In genomic region chr16:30942421-30942796, GRCh38 we compare ENCODE assay signal across 11 cellular contexts. TPM values are rescaled to one million over a fixed set of nuclear protein-coding genes. Genes with fewer than 3 reads are reported as not detected.
DNase-seq lines count a peak whose midpoint lies in the region; ATAC-seq, FAIRE-seq and TF ChIP-seq lines count a peak whose summit lies in the region.
"Had no signal": no experiment of that assay in that cellular context is flagged by ENCODE, and none has a peak within 500 bp of the region (broad histone marks: within the 10 kb centered on the region; RNA-seq: fewer than 3 reads in every experiment).

No MANE protein-coding gene starts in this region.

- H3K9me2 ChIP-seq in OCI-LY7 (ENCODE audit: insufficient read depth, low read length) = no peaks in the 10 kb centered on the region

- no peak overlapping the region for H3K4me3 ChIP-seq in OCI-LY7 (ENCODE audit: low read depth, low read length, poor library complexity, severe bottlenecking)
- 0 out of 8 replicates have a peak overlapping the region, but pooled peaks of 2 of the 4 experiments have one; percentile 1 to 10 for H3K4me3 ChIP-seq in H1 (ENCODE audit: extremely low read depth in 1 of 4, insufficient read depth in 2 of 4, low read depth in 3 of 4, low read length in 4 of 4)
- peak overlapping the region; percentile 40 for H3K4me3 ChIP-seq in rectal smooth muscle tissue (ENCODE audit: low read length)

- DNase-seq in activated CD4-positive, alpha-beta T cell treated with anti-CD3 and anti-CD28 coated beads for 36 hours = no peak
- no peak for DNase-seq in activated CD4-positive, alpha-beta T cell treated with anti-CD3 and anti-CD28 coated beads, Interleukin-2, amount 10 ng/mL, durations not matched to agents 7 days and 5 days
- no peak for DNase-seq in OCI-LY7 (ENCODE audit: low spot score)
- no peak for DNase-seq in H1 (ENCODE audit: low read depth in 1 of 2, low spot score in 2 of 2)
- DNase-seq in progenitor cell of endocrine pancreas (ENCODE audit: low spot score, unreplicated experiment) = no peak
- no peak for DNase-seq in hypothalamus (lab: John Stamatoyannopoulos, UW)
- DNase-seq: NCI-H1048 had no signal

- peak; percentile 66 for ATAC-seq in activated CD4-positive, alpha-beta T cell treated with anti-CD3 and anti-CD28 coated beads for 36 hours
- ATAC-seq in HG03439 (IDR thresholded peaks at IDR 0.05; ENCODE audit: unreplicated experiment) = no peak

- no peak overlapping the region for H3K18ac ChIP-seq in H1 (ENCODE audit: extremely low read depth, low read length)

- H3K79me1 ChIP-seq in H1 (ENCODE audit: low read depth, low read length) = peaks cover 2% of the 10 kb centered on the region; the same call in 1 of the 2 replicates

- H3K9me3 ChIP-seq in OCI-LY7 (ENCODE audit: low read length) (no peaks in the 10 kb centered on the region), H1 (ENCODE audit: insufficient read depth in 2 of 2, low read depth in 1 of 2, low read length in 1 of 2) (no peaks in the 10 kb centered on the region)

- H3K56ac ChIP-seq in H1 (replicated peaks; ENCODE audit: insufficient read length, low read depth, low read length) = no peak overlapping the region

- peak overlapping the region; percentile 18; the same call in 1 of the 2 replicates for H3K4me2 ChIP-seq in OCI-LY7 (ENCODE audit: low read length)
- peak overlapping the region in 1 of 2 experiments; percentile 22; a peak in 1 of 4 replicates for H3K4me2 ChIP-seq in H1 (ENCODE audit: insufficient read depth in 1 of 2, low read depth in 2 of 2, low read length in 2 of 2)

- no peak overlapping the region for H2BK120ac ChIP-seq in H1 (replicated peaks; ENCODE audit: low read depth, low read length)

- H3K4me3 Mint-ChIP-seq in activated CD4-positive, alpha-beta T cell treated with anti-CD3 and anti-CD28 coated beads for 36 hours = peak overlapping the region; percentile 35
- no peak overlapping the region for H3K4me3 Mint-ChIP-seq in activated CD4-positive, alpha-beta T cell treated with anti-CD3 and anti-CD28 coated beads, Interleukin-2, amount 10 ng/mL, durations not matched to agents 7 days and 5 days
- no peak overlapping the region for H3K4me3 Mint-ChIP-seq in progenitor cell of endocrine pancreas (ENCODE audit: low read depth)

- TF ChIP-seq EP300 in H1 (IDR thresholded peaks at IDR 0.05; ENCODE audit: borderline replicate concordance in 1 of 2, low read depth in 2 of 2, low read length in 2 of 2) = no peak

- no peak overlapping the region for H3K4ac ChIP-seq in H1 (replicated peaks; ENCODE audit: insufficient read length, low read depth, low read length)

- no peak overlapping the region for H4K8ac ChIP-seq in H1 (ENCODE audit: extremely low read depth, insufficient read depth, low read length)

- no peak overlapping the region for H3K9ac ChIP-seq in H1 (replicated peaks in 1 of 4; ENCODE audit: extremely low read depth in 1 of 4, low read depth in 3 of 4, low read length in 3 of 4)
- no peak overlapping the region for H3K9ac ChIP-seq in rectal smooth muscle tissue (ENCODE audit: low read length)

- peaks cover 15% of the 10 kb centered on the region for H3K36me3 Mint-ChIP-seq in activated CD4-positive, alpha-beta T cell treated with anti-CD3 and anti-CD28 coated beads for 36 hours (ENCODE audit: low read depth)
- peaks cover 24% of the 10 kb centered on the region for H3K36me3 Mint-ChIP-seq in activated CD4-positive, alpha-beta T cell treated with anti-CD3 and anti-CD28 coated beads, Interleukin-2, amount 10 ng/mL, durations not matched to agents 7 days and 5 days (ENCODE audit: low read depth)
- H3K36me3 Mint-ChIP-seq in progenitor cell of endocrine pancreas (ENCODE audit: insufficient read depth) = peaks cover 27% of the 10 kb centered on the region

- intact Hi-C loops in activated CD4-positive, alpha-beta T cell treated with anti-CD3 and anti-CD28 coated beads for 36 hours (cut with DNase I, micrococcal nuclease) = loop anchor here (1.0 to 2.0 kb wide), 2 partner anchors 20 to 98 kb away; partner anchors contain the start of gene FBXL19 (in 1 of the 2)
- intact Hi-C loops in OCI-LY7 (cut with micrococcal nuclease; ENCODE audit: unreplicated experiment) = loop anchor here (1.0 kb wide), 1 partner anchor 98 kb away; no protein-coding TSS in a partner anchor

- no peaks in the 10 kb centered on the region for H3K27me3 Mint-ChIP-seq in activated CD4-positive, alpha-beta T cell treated with anti-CD3 and anti-CD28 coated beads for 36 hours
- H3K27me3 Mint-ChIP-seq in activated CD4-positive, alpha-beta T cell treated with anti-CD3 and anti-CD28 coated beads, Interleukin-2, amount 10 ng/mL, durations not matched to agents 7 days and 5 days = no peaks in the 10 kb centered on the region
- no peaks in the 10 kb centered on the region for H3K27me3 Mint-ChIP-seq in progenitor cell of endocrine pancreas

- no peaks in the 10 kb centered on the region for H4K20me1 ChIP-seq in OCI-LY7 (ENCODE audit: insufficient read depth, low read length)
- peaks cover 3 to 12% of the 10 kb centered on the region in 2 experiments for H4K20me1 ChIP-seq in H1 (replicated peaks in 1 of 2; ENCODE audit: control insufficient read depth in 1 of 2, insufficient read depth in 2 of 2, low read length in 2 of 2)

- peaks cover 12% of the 10 kb centered on the region for H3K4me1 ChIP-seq in OCI-LY7 (ENCODE audit: insufficient read depth, low read length, poor library complexity, severe bottlenecking)
- peaks cover 0 to 19% (median 13%) of the 10 kb centered on the region in 4 experiments; a peak in 6 of 7 replicates for H3K4me1 ChIP-seq in H1 (replicated peaks in 1 of 4; ENCODE audit: control insufficient read depth in 3 of 4, insufficient read depth in 4 of 4, low read length in 3 of 4)
- peaks cover 3% of the 10 kb centered on the region for H3K4me1 ChIP-seq in rectal smooth muscle tissue (ENCODE audit: control insufficient read depth, insufficient read depth, low read length)

- CTCF ChIA-PET in activated CD4-positive, alpha-beta T cell treated with anti-CD3 and anti-CD28 coated beads for 36 hours (lab: Charles Lee) = interaction anchor here (0.5 to 3.5 kb wide), 19 partner anchors 8 to 137 kb away, joined by 3 to 34 read pairs (median 4); partner anchors contain the start of gene SETD1A
- CTCF ChIA-PET in activated CD4-positive, alpha-beta T cell treated with anti-CD3 and anti-CD28 coated beads, Interleukin-2, amount 10 ng/mL, durations not matched to agents 7 days and 5 days (lab: Charles Lee) = interaction anchor here (0.8 to 6.0 kb wide), 26 partner anchors 8 to 441 kb away, joined by 3 to 48 read pairs (median 4); partner anchors contain the start of genes HSD3B7, SETD1A and VKORC1
- CTCF ChIA-PET in OCI-LY7 (lab: Charles Lee; ENCODE audit: unreplicated experiment) = interaction anchor here (0.8 to 1.4 kb wide), 5 partner anchors 11 to 194 kb away, joined by 3 to 5 read pairs (median 3); partner anchors contain the start of gene PHKG2
- CTCF ChIA-PET in H1 (lab: Charles Lee; ENCODE audit: partially characterized antibody) = interaction anchor here (0.6 to 4.5 kb wide), 26 partner anchors 8 to 501 kb away, joined by 3 to 33 read pairs (median 4); partner anchors contain the start of gene STX4

- no peak overlapping the region for H2AFZ ChIP-seq in OCI-LY7 (ENCODE audit: low read length)
- no peak overlapping the region for H2AFZ ChIP-seq in H1 (ENCODE audit: low read length)

- no peaks in the 10 kb centered on the region; the same call in 1 of the 2 replicates for H3K23me2 ChIP-seq in H1 (ENCODE audit: low read depth, low read length)

- no peak overlapping the region for H4K5ac ChIP-seq in H1 (ENCODE audit: insufficient read length, low read depth, low read length)

- no peak overlapping the region for H2AK5ac ChIP-seq in H1 (ENCODE audit: low read depth, low read length)

- peak overlapping the region; percentile 48; the same call in 1 of the 2 replicates for H2BK5ac ChIP-seq in H1 (ENCODE audit: low read depth, low read length)

- no peak overlapping the region for H2BK20ac ChIP-seq in H1 (ENCODE audit: low read length)

- H3K79me2 ChIP-seq in OCI-LY7 (ENCODE audit: insufficient read depth, low read depth, low read length) (no peaks in the 10 kb centered on the region), H1 (ENCODE audit: control insufficient read depth in 1 of 2, insufficient read depth in 2 of 2, low read length in 2 of 2) (no peaks in the 10 kb centered on the region; a peak in 1 of 4 replicates)

- peaks cover 26% of the 10 kb centered on the region for H3K36me3 ChIP-seq in OCI-LY7 (ENCODE audit: insufficient read depth, low read length)
- peaks cover 11 to 23% (median 12%) of the 10 kb centered on the region in 4 experiments; a peak in 7 of 8 replicates for H3K36me3 ChIP-seq in H1 (ENCODE audit: control insufficient read depth in 2 of 4, insufficient read depth in 4 of 4, low read length in 3 of 4)
- peaks cover 6% of the 10 kb centered on the region for H3K36me3 ChIP-seq in rectal smooth muscle tissue (ENCODE audit: control insufficient read depth, insufficient read depth, low read length)

- no peak overlapping the region for H4K91ac ChIP-seq in H1 (replicated peaks; ENCODE audit: insufficient read length, low read length)

- peak overlapping the region; percentile 72 for H3K27ac Mint-ChIP-seq in activated CD4-positive, alpha-beta T cell treated with anti-CD3 and anti-CD28 coated beads for 36 hours
- no peak overlapping the region for H3K27ac Mint-ChIP-seq in activated CD4-positive, alpha-beta T cell treated with anti-CD3 and anti-CD28 coated beads, Interleukin-2, amount 10 ng/mL, durations not matched to agents 7 days and 5 days
- H3K27ac Mint-ChIP-seq in progenitor cell of endocrine pancreas = no peak overlapping the region

- 78% methylated on average over 4 of the region's 4 CpGs; no CpG with 5 or more reads in 1 of the 2 experiments for WGBS in H1 (ENCODE audit: extremely low coverage in 1 of 2, insufficient coverage in 1 of 2, insufficient read length in 1 of 2, insufficient replicate concordance in 2 of 2, low coverage in 1 of 2, low lambda C conversion rate in 2 of 2, missing lambda C conversion rate in 1 of 2), 2 experiments

- TF ChIP-seq RAD21 in H1 (IDR thresholded peaks at IDR 0.05 in 1 of 2, conservative IDR thresholded peaks at IDR 0.05 in 1 of 2; ENCODE audit: low read depth in 2 of 2, low read length in 2 of 2) = no peak

- BruUV-seq in OCI-LY7 (replicated peaks; lab: Mats Ljungman, UMichigan) = no TSS peak

- no peaks in the 10 kb centered on the region for H3K27me3 ChIP-seq in H1 (replicated peaks in 1 of 4; ENCODE audit: control insufficient read depth in 3 of 4, extremely low read depth in 1 of 4, insufficient read depth in 3 of 4, low read length in 3 of 4)
- no peaks in the 10 kb centered on the region for H3K27me3 ChIP-seq in rectal smooth muscle tissue (ENCODE audit: control insufficient read depth, insufficient read depth, low read length)

- no peak for FAIRE-seq in H1 (lab: Jason Lieb, UNC)
- FAIRE-seq: A204.1 had no signal

- peaks cover 17% of the 10 kb centered on the region for H3K4me1 Mint-ChIP-seq in activated CD4-positive, alpha-beta T cell treated with anti-CD3 and anti-CD28 coated beads for 36 hours
- H3K4me1 Mint-ChIP-seq in activated CD4-positive, alpha-beta T cell treated with anti-CD3 and anti-CD28 coated beads, Interleukin-2, amount 10 ng/mL, durations not matched to agents 7 days and 5 days = peaks cover 29% of the 10 kb centered on the region
- peaks cover 1% of the 10 kb centered on the region for H3K4me1 Mint-ChIP-seq in progenitor cell of endocrine pancreas (ENCODE audit: low read depth)

- POLR2A ChIA-PET in activated CD4-positive, alpha-beta T cell treated with anti-CD3 and anti-CD28 coated beads for 36 hours (lab: Charles Lee) = interaction anchor here (0.6 to 0.9 kb wide), 2 partner anchors 200 to 211 kb away, joined by 3 read pairs; no protein-coding TSS in a partner anchor
- POLR2A ChIA-PET in activated CD4-positive, alpha-beta T cell treated with anti-CD3 and anti-CD28 coated beads, Interleukin-2, amount 10 ng/mL, durations not matched to agents 7 days and 5 days (lab: Charles Lee) = no interaction called here
- POLR2A ChIA-PET in OCI-LY7 (lab: Charles Lee) = interaction anchor here (0.7 kb wide), 1 partner anchor 90 kb away, joined by 5 read pairs; no protein-coding TSS in a partner anchor
- POLR2A ChIA-PET in H1 (lab: Charles Lee; ENCODE audit: partially characterized antibody) = interaction anchor here (0.6 to 12.0 kb wide), 11 partner anchors 8 to 196 kb away, joined by 3 to 105 read pairs (median 4); partner anchors contain the start of genes FBXL19, KAT8, ORAI3 and SETD1A

- no peak for TF ChIP-seq CTCF in OCI-LY7 (conservative IDR thresholded peaks at IDR 0.05; ENCODE audit: low read length)
- no peak for TF ChIP-seq CTCF in H1 (IDR thresholded peaks at IDR 0.05; ENCODE audit: control extremely low read depth in 1 of 3, insufficient read depth in 1 of 3, low read depth in 1 of 3, low read length in 3 of 3)
- no peak for TF ChIP-seq CTCF in progenitor cell of endocrine pancreas (IDR thresholded peaks at IDR 0.05; ENCODE audit: unreplicated experiment)

- H3K27ac ChIP-seq in OCI-LY7 (ENCODE audit: low read depth, low read length, poor library complexity, severe bottlenecking) (no peak overlapping the region), H1 (ENCODE audit: low read depth, low read length) (no peak overlapping the region), rectal smooth muscle tissue (ENCODE audit: low read depth, low read length) (no peak overlapping the region)
- H3K27ac ChIP-seq: HL-60 had no signal

- H3K9me3 Mint-ChIP-seq in activated CD4-positive, alpha-beta T cell treated with anti-CD3 and anti-CD28 coated beads for 36 hours (ENCODE audit: low read depth) = no peaks in the 10 kb centered on the region
- H3K9me3 Mint-ChIP-seq in activated CD4-positive, alpha-beta T cell treated with anti-CD3 and anti-CD28 coated beads, Interleukin-2, amount 10 ng/mL, durations not matched to agents 7 days and 5 days = no peaks in the 10 kb centered on the region
- H3K9me3 Mint-ChIP-seq in progenitor cell of endocrine pancreas (ENCODE audit: low read depth) = no peaks in the 10 kb centered on the region

- no peak overlapping the region for H3K23ac ChIP-seq in H1 (ENCODE audit: insufficient read length)

- TF ChIP-seq POLR2A in H1 (IDR thresholded peaks at IDR 0.05; ENCODE audit: control extremely low read depth in 1 of 2, low read depth in 2 of 2, low read length in 2 of 2) = no peak

- no peak overlapping the region for H2BK15ac ChIP-seq in H1 (ENCODE audit: low read length)

- no peak overlapping the region for H2BK12ac ChIP-seq in H1 (ENCODE audit: low read depth, low read length)

- no peak overlapping the region for H3K14ac ChIP-seq in H1 (ENCODE audit: insufficient read length)

RNA-seq across cellular contexts. Expression of gene ORAI3, which starts 6.5 kb away (rescaled TPM):
- total RNA-seq in activated CD4-positive, alpha-beta T cell treated with anti-CD3 and anti-CD28 coated beads for 36 hours = 1 to 10 TPM; 6.9 to 7.9 TPM
- total RNA-seq in activated CD4-positive, alpha-beta T cell treated with anti-CD3 and anti-CD28 coated beads, Interleukin-2, amount 10 ng/mL, durations not matched to agents 7 days and 5 days = 10 to 100 TPM; 18.4 to 19.0 TPM
- total RNA-seq in OCI-LY7 (2014; rRNA removed; shearing (Covaris generic)) = 5.7 and 7.8 TPM in 2 replicates
- total RNA-seq in OCI-LY7 (2022) (16.3 and 18.3 TPM in 2 replicates), progenitor cell of endocrine pancreas (19.1 and 19.5 TPM in 2 replicates)
- 8.7 and 10.0 TPM in 2 replicates for total RNA-seq in H1 (2021; fragmentation: NEBNext Ultra II Directional; extraction: Animal tissue kit (Norgen Biotek cat#: 25700))
- 24.5 and 26.8 TPM in 2 replicates for polyA plus RNA-seq in H1 (2011; rRNA removed)
- 15.8 TPM for polyA plus RNA-seq in H1 (2011; cell fraction: cytosol; rRNA removed)
- polyA plus RNA-seq in H1 (2011; cell fraction: nucleus; rRNA removed) = 15.7 TPM
- polyA plus RNA-seq in H1 (2012, experiment 1 of 2) = 6.0 to 11.3 TPM (median 9.0 TPM) in 4 replicates
- polyA plus RNA-seq in H1 (2012, experiment 2 of 2) = 10.6 TPM
- 10.8 TPM for polyA plus RNA-seq in H1 (2013, experiment 1 of 2)
- polyA plus RNA-seq in H1 (2013, experiment 2 of 2) = 13.1 TPM
- 11.8 and 13.4 TPM in 2 replicates for polyA minus RNA-seq in H1 (2011; rRNA and poly(A)+ RNA removed)
- 6.5 TPM for polyA minus RNA-seq in H1 (2011; cell fraction: cytosol; rRNA and poly(A)+ RNA removed)
- 8.5 TPM for polyA minus RNA-seq in H1 (2011; cell fraction: nucleus; rRNA and poly(A)+ RNA removed)

RNA-seq across cellular contexts. Expression of gene SETD1A, which starts 15.1 kb away (rescaled TPM):
- 10 to 100 TPM; 18.5 to 21.7 TPM for total RNA-seq in activated CD4-positive, alpha-beta T cell treated with anti-CD3 and anti-CD28 coated beads for 36 hours
- 10 to 100 TPM; 26.5 to 26.6 TPM for total RNA-seq in activated CD4-positive, alpha-beta T cell treated with anti-CD3 and anti-CD28 coated beads, Interleukin-2, amount 10 ng/mL, durations not matched to agents 7 days and 5 days
- 8.6 and 9.0 TPM in 2 replicates for total RNA-seq in OCI-LY7 (2014; rRNA removed; shearing (Covaris generic))
- total RNA-seq in OCI-LY7 (2022) (35.7 and 36.0 TPM in 2 replicates), progenitor cell of endocrine pancreas (25.4 and 27.7 TPM in 2 replicates)
- 29.0 and 29.6 TPM in 2 replicates for total RNA-seq in H1 (2021; fragmentation: NEBNext Ultra II Directional; extraction: Animal tissue kit (Norgen Biotek cat#: 25700))
- 4.8 and 8.3 TPM in 2 replicates for polyA plus RNA-seq in H1 (2011; rRNA removed)
- polyA plus RNA-seq in H1 (2011; cell fraction: cytosol; rRNA removed) = 3.2 TPM
- polyA plus RNA-seq in H1 (2011; cell fraction: nucleus; rRNA removed) = 20.7 TPM
- 23.3 to 31.8 TPM (median 27.5 TPM) in 4 replicates for polyA plus RNA-seq in H1 (2012, experiment 1 of 2)
- 13.9 TPM for polyA plus RNA-seq in H1 (2012, experiment 2 of 2)
- polyA plus RNA-seq in H1 (2013, experiment 1 of 2) = 18.4 TPM
- 18.0 TPM for polyA plus RNA-seq in H1 (2013, experiment 2 of 2)
- polyA minus RNA-seq in H1 (2011; rRNA and poly(A)+ RNA removed) = 3.2 and 4.1 TPM in 2 replicates
- polyA minus RNA-seq in H1 (2011; cell fraction: cytosol; rRNA and poly(A)+ RNA removed) = 8.7 TPM
- 9.1 TPM for polyA minus RNA-seq in H1 (2011; cell fraction: nucleus; rRNA and poly(A)+ RNA removed)

RNA-seq across cellular contexts. Expression of gene FBXL19, which starts 19.0 kb away (rescaled TPM):
- 10 to 100 TPM; 23.7 to 31.4 TPM for total RNA-seq in activated CD4-positive, alpha-beta T cell treated with anti-CD3 and anti-CD28 coated beads for 36 hours
- total RNA-seq in activated CD4-positive, alpha-beta T cell treated with anti-CD3 and anti-CD28 coated beads, Interleukin-2, amount 10 ng/mL, durations not matched to agents 7 days and 5 days = 10 to 100 TPM; 21.7 to 22.4 TPM
- total RNA-seq in OCI-LY7 (2014; rRNA removed; shearing (Covaris generic)) = 16.1 and 16.2 TPM in 2 replicates
- total RNA-seq in OCI-LY7 (2022) = 30.2 and 34.8 TPM in 2 replicates
- total RNA-seq in H1 (2021; fragmentation: NEBNext Ultra II Directional; extraction: Animal tissue kit (Norgen Biotek cat#: 25700)) = 72.2 and 74.8 TPM in 2 replicates
- 47.2 and 77.3 TPM in 2 replicates for polyA plus RNA-seq in H1 (2011; rRNA removed)
- polyA plus RNA-seq in H1 (2011; cell fraction: cytosol; rRNA removed) = 36.7 TPM
- 70.9 TPM for polyA plus RNA-seq in H1 (2011; cell fraction: nucleus; rRNA removed)
- 35.8 to 54.6 TPM (median 48.7 TPM) in 4 replicates for polyA plus RNA-seq in H1 (2012, experiment 1 of 2)
- 41.4 TPM for polyA plus RNA-seq in H1 (2012, experiment 2 of 2)
- 42.8 TPM for polyA plus RNA-seq in H1 (2013, experiment 1 of 2)
- polyA plus RNA-seq in H1 (2013, experiment 2 of 2) = 45.1 TPM
- 9.9 and 13.9 TPM in 2 replicates for polyA minus RNA-seq in H1 (2011; rRNA and poly(A)+ RNA removed)
- 46.6 TPM for polyA minus RNA-seq in H1 (2011; cell fraction: cytosol; rRNA and poly(A)+ RNA removed)
- polyA minus RNA-seq in H1 (2011; cell fraction: nucleus; rRNA and poly(A)+ RNA removed) = 25.4 TPM
- 65.6 and 66.8 TPM in 2 replicates for total RNA-seq in progenitor cell of endocrine pancreas

RNA-seq across cellular contexts. Expression of gene HSD3B7, which starts 42.6 kb away (rescaled TPM):
- 1 to 10 TPM; 1.6 to 2.2 TPM for total RNA-seq in activated CD4-positive, alpha-beta T cell treated with anti-CD3 and anti-CD28 coated beads for 36 hours
- total RNA-seq in activated CD4-positive, alpha-beta T cell treated with anti-CD3 and anti-CD28 coated beads, Interleukin-2, amount 10 ng/mL, durations not matched to agents 7 days and 5 days = 1 to 10 TPM; 3.4 to 3.5 TPM
- total RNA-seq in OCI-LY7 (2014; rRNA removed; shearing (Covaris generic)) = 1.9 and 3.3 TPM in 2 replicates
- total RNA-seq in OCI-LY7 (2022) (2.4 and 2.6 TPM in 2 replicates), progenitor cell of endocrine pancreas (4.6 and 5.5 TPM in 2 replicates)
- total RNA-seq in H1 (2021; fragmentation: NEBNext Ultra II Directional; extraction: Animal tissue kit (Norgen Biotek cat#: 25700)) = 2.9 and 3.1 TPM in 2 replicates
- 6.6 and 9.8 TPM in 2 replicates for polyA plus RNA-seq in H1 (2011; rRNA removed)
- polyA plus RNA-seq in H1 (2011; cell fraction: cytosol; rRNA removed) = 5.6 TPM
- 9.9 TPM for polyA plus RNA-seq in H1 (2011; cell fraction: nucleus; rRNA removed)
- 1.2 to 4.1 TPM (median 3.8 TPM) in 4 replicates for polyA plus RNA-seq in H1 (2012, experiment 1 of 2)
- 5.2 TPM for polyA plus RNA-seq in H1 (2012, experiment 2 of 2)
- 2.6 TPM for polyA plus RNA-seq in H1 (2013, experiment 1 of 2)
- 2.5 TPM for polyA plus RNA-seq in H1 (2013, experiment 2 of 2)
- polyA minus RNA-seq in H1 (2011; rRNA and poly(A)+ RNA removed) = 2.3 and 2.9 TPM in 2 replicates
- polyA minus RNA-seq in H1 (2011; cell fraction: cytosol; rRNA and poly(A)+ RNA removed) = 1.7 TPM
- 2.2 TPM for polyA minus RNA-seq in H1 (2011; cell fraction: nucleus; rRNA and poly(A)+ RNA removed)

RNA-seq across cellular contexts. Expression of gene CTF1, which starts 46.0 kb away (rescaled TPM):
- under 1 TPM; 0.18 TPM for total RNA-seq in activated CD4-positive, alpha-beta T cell treated with anti-CD3 and anti-CD28 coated beads for 36 hours
- under 1 TPM; 0.22 to 0.31 TPM for total RNA-seq in activated CD4-positive, alpha-beta T cell treated with anti-CD3 and anti-CD28 coated beads, Interleukin-2, amount 10 ng/mL, durations not matched to agents 7 days and 5 days
- 0.09 and 0.21 TPM in 2 replicates for total RNA-seq in OCI-LY7 (2014; rRNA removed; shearing (Covaris generic))
- total RNA-seq in OCI-LY7 (2022) (0.46 and 0.68 TPM in 2 replicates), progenitor cell of endocrine pancreas (4.5 and 5.1 TPM in 2 replicates)
- 0.77 and 0.97 TPM in 2 replicates for total RNA-seq in H1 (2021; fragmentation: NEBNext Ultra II Directional; extraction: Animal tissue kit (Norgen Biotek cat#: 25700))
- 3.4 and 5.0 TPM in 2 replicates for polyA plus RNA-seq in H1 (2011; rRNA removed)
- polyA plus RNA-seq in H1 (2011; cell fraction: cytosol; rRNA removed) = 1.3 TPM
- polyA plus RNA-seq in H1 (2011; cell fraction: nucleus; rRNA removed) = 3.2 TPM
- 0.50 to 1.1 TPM (median 1.00 TPM) in 4 replicates for polyA plus RNA-seq in H1 (2012, experiment 1 of 2)
- 1.0 TPM for polyA plus RNA-seq in H1 (2012, experiment 2 of 2)
- polyA plus RNA-seq in H1 (2013, experiment 1 of 2) = 1.3 TPM
- 1.6 TPM for polyA plus RNA-seq in H1 (2013, experiment 2 of 2)
- 0.71 and 1.3 TPM in 2 replicates for polyA minus RNA-seq in H1 (2011; rRNA and poly(A)+ RNA removed)
- 0.66 TPM for polyA minus RNA-seq in H1 (2011; cell fraction: cytosol; rRNA and poly(A)+ RNA removed)
- 2.3 TPM for polyA minus RNA-seq in H1 (2011; cell fraction: nucleus; rRNA and poly(A)+ RNA removed)
